ENCODE assay signal across 8 cellular contexts in genomic region chr14:91417134-91417982, GRCh38. TPM values are rescaled to one million over a fixed set of nuclear protein-coding genes. Genes with fewer than 3 reads are reported as not detected.
DNase-seq lines count a peak whose midpoint lies in the region; ATAC-seq and TF ChIP-seq lines count a peak whose summit lies in the region.

CCDC88C (minus strand) TSS chr14:91417820; CDS start chr14:91417690, 130 bp downstream.

- peaks cover 31% of the 10 kb centered on the region for H3K79me2 ChIP-seq in mesendoderm (ENCODE audit: control insufficient read depth, insufficient read depth, low read length)

- no peak within 1 kb of the TSS for H4K5ac ChIP-seq in mesendoderm (ENCODE audit: low read length)

- H3K27ac ChIP-seq in 22Rv1 (peak within 1 kb of the TSS; percentile 25; the same call in 1 of the 2 replicates), mesendoderm (ENCODE audit: low read depth, low read length) (peak within 1 kb of the TSS; percentile 58)

- DNase-seq in NCI-H2227 treated with DMSO at 0.1 percent for 48 hours (lab: John Stamatoyannopoulos, UW) (peak; percentile 48), mesendoderm (peak; percentile 70)
- DNase-seq in activated CD4-positive, alpha-beta T cell treated with anti-CD3 and anti-CD28 coated beads, Interleukin-2, amount 50 U/mL, for 1 hour, result peak; percentile 73
- peak; percentile 66 for DNase-seq in effector CD4-positive, alpha-beta T cell
- DNase-seq in stimulated activated CD8-positive, alpha-beta memory T cell treated with anti-CD3 and anti-CD28 coated beads, Interleukin-2, amount 100 ng/mL, for 48 hours (ENCODE audit: low read depth in 2 of 2), result peak; percentile 61 to 71

- peak within 1 kb of the TSS; percentile 95 for H3K18ac ChIP-seq in mesendoderm (ENCODE audit: low read length)

- peak within 1 kb of the TSS; percentile 83 for H3K4ac ChIP-seq in mesendoderm (ENCODE audit: low read depth, low read length)

- peak within 1 kb of the TSS; percentile 83 for H3K9ac ChIP-seq in mesendoderm (ENCODE audit: low read length)

- H3K23ac ChIP-seq in mesendoderm (ENCODE audit: low read length), result peak within 1 kb of the TSS; percentile 76

- WGBS in mesendoderm (ENCODE audit: extremely low coverage, insufficient coverage, low lambda C conversion rate), result no CpG with 5 or more reads among the region's 102 CpGs

- H2BK15ac ChIP-seq in mesendoderm (replicated peaks; ENCODE audit: low read depth), result no peak within 1 kb of the TSS

- no peak within 1 kb of the TSS for H2AK5ac ChIP-seq in mesendoderm (ENCODE audit: low read length)

- H2BK5ac ChIP-seq in mesendoderm (ENCODE audit: low read length), result no peak within 1 kb of the TSS

- H3K36me3 ChIP-seq in mesendoderm (ENCODE audit: control insufficient read depth, insufficient read depth, low read length), result no peaks in the 10 kb centered on the region

- peak within 1 kb of the TSS; percentile 98 for H4K8ac ChIP-seq in mesendoderm (ENCODE audit: low read depth, low read length)

- peak within 1 kb of the TSS; percentile 90 for H3K4me2 ChIP-seq in mesendoderm (ENCODE audit: low read length)

- peak; percentile 26 for TF ChIP-seq CTCF in 22Rv1 (IDR thresholded peaks at IDR 0.05)

- H2BK120ac ChIP-seq in mesendoderm (ENCODE audit: low read depth, low read length), result no peak within 1 kb of the TSS

- peak within 1 kb of the TSS; percentile 91 for H3K56ac ChIP-seq in mesendoderm (ENCODE audit: low read length)

- peaks cover 9% of the 10 kb centered on the region for H3K79me1 ChIP-seq in mesendoderm (ENCODE audit: low read length)

- ATAC-seq in GM18517 (IDR thresholded peaks at IDR 0.05; ENCODE audit: unreplicated experiment), result peak; percentile 40
- peak; percentile 41 for ATAC-seq in HG03039 (IDR thresholded peaks at IDR 0.05; ENCODE audit: unreplicated experiment)

- no peaks in the 10 kb centered on the region for H3K27me3 ChIP-seq in mesendoderm (ENCODE audit: insufficient read depth, low read length, poor library complexity)

- H3K4me3 ChIP-seq in mesendoderm (ENCODE audit: low read length), result peak within 1 kb of the TSS; percentile 80

- H3K4me1 ChIP-seq in mesendoderm (ENCODE audit: control insufficient read depth, low read depth, low read length), result peaks cover 14% of the 10 kb centered on the region

RNA-seq across cellular contexts. Expression of gene CCDC88C, which starts in this region (rescaled TPM):
- polyA plus RNA-seq in mesendoderm (2013, experiment 1 of 2), result 19.8 TPM
- 20.9 TPM for polyA plus RNA-seq in mesendoderm (2013, experiment 2 of 2)

Comparison
In these comparisons a context has a peak if more than half of its experiments do, and no peak if none do; other contexts are left out.
1. Peak in every context shown above with its lines: DNase-seq, ATAC-seq, H3K4me3 ChIP-seq and H3K27ac ChIP-seq.